Comparison of ENCODE assay signal across 1 cellular context in genomic region chr6:18328549-18328922, GRCh38.
TF ChIP-seq lines count a peak whose summit lies in the region.

No MANE protein-coding gene starts in this region.

TF ChIP-seq in WTC11, 78 proteins besides CTCF, POLR2A, EP300 and RAD21 (continued from another document):
- TF ChIP-seq, protein P1, sequence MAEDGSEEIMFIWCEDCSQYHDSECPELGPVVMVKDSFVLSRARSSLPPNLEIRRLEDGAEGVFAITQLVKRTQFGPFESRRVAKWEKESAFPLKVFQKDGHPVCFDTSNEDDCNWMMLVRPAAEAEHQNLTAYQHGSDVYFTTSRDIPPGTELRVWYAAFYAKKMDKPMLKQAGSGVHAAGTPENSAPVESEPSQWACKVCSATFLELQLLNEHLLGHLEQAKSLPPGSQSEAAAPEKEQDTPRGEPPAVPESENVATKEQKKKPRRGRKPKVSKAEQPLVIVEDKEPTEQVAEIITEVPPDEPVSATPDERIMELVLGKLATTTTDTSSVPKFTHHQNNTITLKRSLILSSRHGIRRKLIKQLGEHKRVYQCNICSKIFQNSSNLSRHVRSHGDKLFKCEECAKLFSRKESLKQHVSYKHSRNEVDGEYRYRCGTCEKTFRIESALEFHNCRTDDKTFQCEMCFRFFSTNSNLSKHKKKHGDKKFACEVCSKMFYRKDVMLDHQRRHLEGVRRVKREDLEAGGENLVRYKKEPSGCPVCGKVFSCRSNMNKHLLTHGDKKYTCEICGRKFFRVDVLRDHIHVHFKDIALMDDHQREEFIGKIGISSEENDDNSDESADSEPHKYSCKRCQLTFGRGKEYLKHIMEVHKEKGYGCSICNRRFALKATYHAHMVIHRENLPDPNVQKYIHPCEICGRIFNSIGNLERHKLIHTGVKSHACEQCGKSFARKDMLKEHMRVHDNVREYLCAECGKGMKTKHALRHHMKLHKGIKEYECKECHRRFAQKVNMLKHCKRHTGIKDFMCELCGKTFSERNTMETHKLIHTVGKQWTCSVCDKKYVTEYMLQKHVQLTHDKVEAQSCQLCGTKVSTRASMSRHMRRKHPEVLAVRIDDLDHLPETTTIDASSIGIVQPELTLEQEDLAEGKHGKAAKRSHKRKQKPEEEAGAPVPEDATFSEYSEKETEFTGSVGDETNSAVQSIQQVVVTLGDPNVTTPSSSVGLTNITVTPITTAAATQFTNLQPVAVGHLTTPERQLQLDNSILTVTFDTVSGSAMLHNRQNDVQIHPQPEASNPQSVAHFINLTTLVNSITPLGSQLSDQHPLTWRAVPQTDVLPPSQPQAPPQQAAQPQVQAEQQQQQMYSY (CRISPR knock-in tag; IDR thresholded peaks at IDR 0.05) = no peak
- TF ChIP-seq OVOL2 (CRISPR knock-in tag; IDR thresholded peaks at IDR 0.05; ENCODE audit: borderline replicate concordance) = no peak
- TF ChIP-seq FOXP1 (CRISPR knock-in tag; IDR thresholded peaks at IDR 0.05; ENCODE audit: borderline replicate concordance) = no peak
- no peak for TF ChIP-seq ZNF232 (CRISPR knock-in tag; IDR thresholded peaks at IDR 0.05)
- TF ChIP-seq ETV6 (CRISPR knock-in tag; IDR thresholded peaks at IDR 0.05) = no peak
- TF ChIP-seq MXD4 (CRISPR knock-in tag; IDR thresholded peaks at IDR 0.05; ENCODE audit: borderline replicate concordance) = no peak
- TF ChIP-seq USF2 (CRISPR knock-in tag; IDR thresholded peaks at IDR 0.05) = no peak
